8 cellular contexts compared by ENCODE assay signal in genomic region chr17:72591500-72592241, GRCh38.
DNase-seq lines count a peak whose midpoint lies in the region; ATAC-seq, FAIRE-seq and TF ChIP-seq lines count a peak whose summit lies in the region.

No MANE protein-coding gene starts in this region.

- peaks cover 28% of the 10 kb centered on the region for H3K27me3 ChIP-seq in H7 (ENCODE audit: control insufficient read depth, insufficient read depth, low read length)
- H3K27me3 ChIP-seq in heart left ventricle: peaks cover 0 to 47% (median 14%) of the 10 kb centered on the region in 9 donors

- H3K36me3 ChIP-seq in H7 (replicated peaks; ENCODE audit: control insufficient read depth, insufficient read depth, low read length): no peaks in the 10 kb centered on the region
- no peaks in the 10 kb centered on the region for H3K36me3 ChIP-seq in heart left ventricle

- H3K9me3 Mint-ChIP-seq in activated CD4-positive, alpha-beta memory T cell treated with anti-CD3 and anti-CD28 coated beads for 36 hours: no peaks in the 10 kb centered on the region

- peaks cover 31% of the 10 kb centered on the region for H3K27me3 Mint-ChIP-seq in activated CD4-positive, alpha-beta memory T cell treated with anti-CD3 and anti-CD28 coated beads for 36 hours

- TF ChIP-seq CTCF in A549 (IDR thresholded peaks at IDR 0.05) (peak; percentile 9; the same call in 1 of the 3 replicates), heart left ventricle (IDR thresholded peaks at IDR 0.05) (no peak), retinal pigment epithelial cell (conservative IDR thresholded peaks at IDR 0.05; ENCODE audit: low read depth, low read length) (no peak)

- peak overlapping the region; percentile 80 to 91 for H3K27ac ChIP-seq in A549
- no peak overlapping the region for H3K27ac ChIP-seq in heart left ventricle

- TF ChIP-seq POLR2A in A549 (IDR thresholded peaks at IDR 0.05; ENCODE audit: low read length) (peak; percentile 5; the same call in 1 of the 2 replicates), heart left ventricle (IDR thresholded peaks at IDR 0.05) (no peak)

- no peak for DNase-seq in A549 (ENCODE audit: low read depth in 1 of 2, low spot score in 1 of 2)
- DNase-seq in H7: peak; percentile 71
- peak; percentile 33 for DNase-seq in activated CD4-positive, alpha-beta memory T cell treated with anti-CD3 and anti-CD28 coated beads for 36 hours
- DNase-seq in heart left ventricle: no peak
- no peak for DNase-seq in retinal pigment epithelial cell (ENCODE audit: low read depth)
- DNase-seq in activated CD4-positive, CD25-positive, alpha-beta regulatory T cell treated with anti-CD3 and anti-CD28 coated beads, Interleukin-2, amount 50 U/mL, for 72 hours: no peak

- FAIRE-seq in A549 (lab: Jason Lieb, UNC): no peak

- H3K9me3 ChIP-seq in A549 (no peaks in the 10 kb centered on the region), heart left ventricle (no peaks in the 10 kb centered on the region)

- no peak overlapping the region for H3K27ac Mint-ChIP-seq in activated CD4-positive, alpha-beta memory T cell treated with anti-CD3 and anti-CD28 coated beads for 36 hours

- peaks cover 36% of the 10 kb centered on the region for H3K4me1 ChIP-seq in A549
- H3K4me1 ChIP-seq in heart left ventricle: peaks cover 0 to 19% (median 8%) of the 10 kb centered on the region in 12 donors

- peak overlapping the region; percentile 95 for H3K4me2 ChIP-seq in A549

- peaks cover 35% of the 10 kb centered on the region for H3K4me1 Mint-ChIP-seq in activated CD4-positive, alpha-beta memory T cell treated with anti-CD3 and anti-CD28 coated beads for 36 hours (ENCODE audit: low read depth)

- H3K4me3 ChIP-seq in A549 (peak overlapping the region; percentile 78), H7 (ENCODE audit: insufficient read depth, low read depth, low read length) (peak overlapping the region; percentile 71), heart left ventricle (peak overlapping the region; percentile 41 to 73 (median 56)), retinal pigment epithelial cell (ENCODE audit: low read length) (peak overlapping the region; percentile 88)

- peak overlapping the region; percentile 82 for H3K4me3 Mint-ChIP-seq in activated CD4-positive, alpha-beta memory T cell treated with anti-CD3 and anti-CD28 coated beads for 36 hours

- 2% methylated on average over 47 of the region's 56 CpGs for WGBS in A549 (ENCODE audit: missing lambda C conversion rate)
- WGBS in heart left ventricle, 4 donors: 1 to 2% (median 1%) methylated on average over 42 to 56 of the region's 56 CpGs

- intact Hi-C loops in activated CD4-positive, alpha-beta memory T cell treated with anti-CD3 and anti-CD28 coated beads for 36 hours (cut with micrococcal nuclease): loop anchor here (2.0 kb wide), 1 partner anchor 31 kb away; no protein-coding TSS in a partner anchor
- intact Hi-C loops in heart left ventricle (cut with DNase I): no loop called here

- no peak for TF ChIP-seq EP300 in A549 (IDR thresholded peaks at IDR 0.05)

- TF ChIP-seq RAD21 in A549 (conservative IDR thresholded peaks at IDR 0.05 in 1 of 2, IDR thresholded peaks at IDR 0.05 in 1 of 2): no peak

- CTCF ChIA-PET in A549 (lab: Yijun Ruan, JAX): interaction anchor here (0.8 to 17.5 kb wide), 14 partner anchors 11 to 598 kb away, joined by 3 to 334 read pairs (median 4); no protein-coding TSS in a partner anchor
- CTCF ChIA-PET in activated CD4-positive, alpha-beta memory T cell treated with anti-CD3 and anti-CD28 coated beads for 36 hours (lab: Charles Lee): interaction anchor here (1.0 to 1.9 kb wide), 4 partner anchors 31 to 136 kb away, joined by 3 to 6 read pairs (median 4); no protein-coding TSS in a partner anchor

- H3K36me3 Mint-ChIP-seq in activated CD4-positive, alpha-beta memory T cell treated with anti-CD3 and anti-CD28 coated beads for 36 hours: no peaks in the 10 kb centered on the region

- ATAC-seq in A549: peak; percentile 21 to 40
- ATAC-seq in heart left ventricle: peak in 2 of 4 donors; percentile 11 to 19
- ATAC-seq in GM19467 (IDR thresholded peaks at IDR 0.05; ENCODE audit: unreplicated experiment): no peak
- no peak for ATAC-seq in GM21423 (IDR thresholded peaks at IDR 0.05; ENCODE audit: unreplicated experiment)

- POLR2A ChIA-PET in A549 (lab: Yijun Ruan, JAX): interaction anchor here (0.5 to 3.0 kb wide), 20 partner anchors 11 to 719 kb away, joined by 3 to 177 read pairs (median 4); no protein-coding TSS in a partner anchor
- POLR2A ChIA-PET in activated CD4-positive, alpha-beta memory T cell treated with anti-CD3 and anti-CD28 coated beads for 36 hours (lab: Charles Lee): interaction anchor here (0.8 to 1.1 kb wide), 2 partner anchors 641 to 722 kb away, joined by 3 read pairs; a partner anchor contains a TSS

TF ChIP-seq in A549, 52 proteins besides CTCF, POLR2A, EP300 and RAD21:
- TF ChIP-seq HDAC2 (IDR thresholded peaks at IDR 0.05): 0 out of 2 replicates have a peak, but pooled peaks have one; percentile 8
- no peak for TF ChIP-seq USF2 (IDR thresholded peaks at IDR 0.05)
- no peak for TF ChIP-seq JUN (IDR thresholded peaks at IDR 0.05)
- TF ChIP-seq KDM1A (IDR thresholded peaks at IDR 0.05; ENCODE audit: low read depth): 0 out of 2 replicates have a peak, but pooled peaks have one; percentile 24
- no peak for TF ChIP-seq EHF (CRISPR knock-in tag; IDR thresholded peaks at IDR 0.05)
- TF ChIP-seq ZC3H11A (IDR thresholded peaks at IDR 0.05): no peak
- no peak for TF ChIP-seq NFE2L2 (conservative IDR thresholded peaks at IDR 0.05; ENCODE audit: low read length)
- TF ChIP-seq MAX (IDR thresholded peaks at IDR 0.05): 0 out of 2 replicates have a peak, but pooled peaks have one; percentile 6
- no peak for TF ChIP-seq KDM5A (IDR thresholded peaks at IDR 0.05)
- 0 out of 2 replicates have a peak, but pooled peaks have one; percentile 56 for TF ChIP-seq HOXA7 (CRISPR knock-in tag; IDR thresholded peaks at IDR 0.05)
- TF ChIP-seq HOXB5 (CRISPR knock-in tag; IDR thresholded peaks at IDR 0.05): 0 out of 2 replicates have a peak, but pooled peaks have one; percentile 48

Comparison
In these comparisons a context has a peak if more than half of its experiments do, and no peak if none do; other contexts are left out.
1. ATAC-seq: peak in A549 (2 of 2); none in GM19467 (single experiment) and GM21423 (single experiment).
2. DNase-seq: peak in H7 (single experiment) and activated CD4-positive, alpha-beta memory T cell treated with anti-CD3 and anti-CD28 coated beads for 36 hours (single experiment); none in A549 (0 of 2), heart left ventricle (0 of 5), retinal pigment epithelial cell (single experiment) and activated CD4-positive, CD25-positive, alpha-beta regulatory T cell treated with anti-CD3 and anti-CD28 coated beads, Interleukin-2, amount 50 U/mL, for 72 hours (single experiment).
3. H3K27ac ChIP-seq: peak in A549 (2 of 2); none in heart left ventricle (0 of 12).
4. Peak in every context shown above with its lines, with median percentiles within 50 percentile points of each other: H3K4me3 ChIP-seq.